30 cellular contexts compared by ENCODE assay signal in genomic region chr12:62288328-62288727, GRCh38. TPM values are rescaled to one million over a fixed set of nuclear protein-coding genes. Genes with fewer than 3 reads are reported as not detected.
DNase-seq lines count a peak whose midpoint lies in the region; ATAC-seq and TF ChIP-seq lines count a peak whose summit lies in the region.
"Had no signal": no experiment of that assay in that cellular context is flagged by ENCODE, and none has a peak within 500 bp of the region (broad histone marks: within the 10 kb centered on the region; RNA-seq: fewer than 3 reads in every experiment).

No MANE protein-coding gene starts in this region.

- WGBS in suprapubic skin: 88% methylated on average over 5 of the region's 5 CpGs

- no peaks in the 10 kb centered on the region for H3K4me1 ChIP-seq in suprapubic skin
- H3K4me1 ChIP-seq: Caco-2, uterus had no signal

- TF ChIP-seq CTCF in suprapubic skin (IDR thresholded peaks at IDR 0.05): no peak

- peaks cover 22% of the 10 kb centered on the region for H3K9me3 Mint-ChIP-seq in activated naive CD4-positive, alpha-beta T cell treated with anti-CD3 and anti-CD28 coated beads for 36 hours
- peaks cover 37% of the 10 kb centered on the region for H3K9me3 Mint-ChIP-seq in activated naive CD8-positive, alpha-beta T cell treated with anti-CD3 and anti-CD28 coated beads, Interleukin-2, amount 50 U/mL, for 24 hours

- in situ Hi-C loops in KBM-7 (cut with MboI; ENCODE audit: low pct_unique_long_range_greater_than_20kb, low sequenced_read_pairs): no loop called here

- H3K36me3 Mint-ChIP-seq in activated naive CD4-positive, alpha-beta T cell treated with anti-CD3 and anti-CD28 coated beads for 36 hours (ENCODE audit: low read depth): peaks cover 56% of the 10 kb centered on the region
- H3K36me3 Mint-ChIP-seq in activated naive CD8-positive, alpha-beta T cell treated with anti-CD3 and anti-CD28 coated beads, Interleukin-2, amount 50 U/mL, for 24 hours (ENCODE audit: low read depth): peaks cover 64% of the 10 kb centered on the region

- no peak for TF ChIP-seq EP300 in suprapubic skin (IDR thresholded peaks at IDR 0.05)

- intact Hi-C loops in activated naive CD4-positive, alpha-beta T cell treated with anti-CD3 and anti-CD28 coated beads for 36 hours (cut with micrococcal nuclease): no loop called here

- peaks cover 84% of the 10 kb centered on the region for H3K4me1 Mint-ChIP-seq in activated naive CD4-positive, alpha-beta T cell treated with anti-CD3 and anti-CD28 coated beads for 36 hours (ENCODE audit: low read depth)
- H3K4me1 Mint-ChIP-seq in activated naive CD8-positive, alpha-beta T cell treated with anti-CD3 and anti-CD28 coated beads, Interleukin-2, amount 50 U/mL, for 24 hours: peaks cover 91% of the 10 kb centered on the region

- no peak overlapping the region for H3K27ac ChIP-seq in suprapubic skin
- H3K27ac ChIP-seq: HL-60, KMS-11, pancreas, uterus had no signal

- no peak overlapping the region for H3K4me3 Mint-ChIP-seq in activated naive CD4-positive, alpha-beta T cell treated with anti-CD3 and anti-CD28 coated beads for 36 hours
- H3K4me3 Mint-ChIP-seq in activated naive CD8-positive, alpha-beta T cell treated with anti-CD3 and anti-CD28 coated beads, Interleukin-2, amount 50 U/mL, for 24 hours: no peak overlapping the region
- H3K4me3 Mint-ChIP-seq: B cell; stimulated activated naive B cell treated with anti-CD40 and anti-IgM and Interleukin-4, amounts not matched to agents 10 μg/mL and 1 μg/mL and 100 μg/mL, for 72 hours had no signal

- TF ChIP-seq POLR2A in suprapubic skin (IDR thresholded peaks at IDR 0.05): no peak

- H3K36me3 ChIP-seq in suprapubic skin: no peaks in the 10 kb centered on the region
- H3K36me3 ChIP-seq: ascending aorta, pancreas, thoracic aorta, uterus had no signal

- CTCF ChIA-PET in activated naive CD4-positive, alpha-beta T cell treated with anti-CD3 and anti-CD28 coated beads for 36 hours (lab: Charles Lee): no interaction called here

- H3K4me3 ChIP-seq in suprapubic skin: no peak overlapping the region
- H3K4me3 ChIP-seq: ascending aorta, lung, MG63, pancreas, thoracic aorta, uterus had no signal

- peak overlapping the region; percentile 27 for H3K27ac Mint-ChIP-seq in activated naive CD4-positive, alpha-beta T cell treated with anti-CD3 and anti-CD28 coated beads for 36 hours
- peak overlapping the region; percentile 10 for H3K27ac Mint-ChIP-seq in activated naive CD8-positive, alpha-beta T cell treated with anti-CD3 and anti-CD28 coated beads, Interleukin-2, amount 50 U/mL, for 24 hours
- H3K27ac Mint-ChIP-seq: B cell had no signal

- H3K27me3 Mint-ChIP-seq in activated naive CD4-positive, alpha-beta T cell treated with anti-CD3 and anti-CD28 coated beads for 36 hours (ENCODE audit: low read depth): no peaks in the 10 kb centered on the region
- H3K27me3 Mint-ChIP-seq in activated naive CD8-positive, alpha-beta T cell treated with anti-CD3 and anti-CD28 coated beads, Interleukin-2, amount 50 U/mL, for 24 hours: no peaks in the 10 kb centered on the region
- H3K27me3 Mint-ChIP-seq: activated naive CD8-positive, alpha-beta T cell treated with anti-CD3 and anti-CD28 coated beads, Interleukin-2, amount 10 ng/mL, durations not matched to agents 7 days and 5 days; B cell; stimulated activated naive B cell treated with anti-CD40 and anti-IgM and Interleukin-4, amounts not matched to agents 10 μg/mL and 1 μg/mL and 100 μg/mL, for 72 hours had no signal

- no peaks in the 10 kb centered on the region for H3K9me3 ChIP-seq in suprapubic skin
- H3K9me3 ChIP-seq: pancreas had no signal

- no peak for DNase-seq in activated naive CD4-positive, alpha-beta T cell treated with anti-CD3 and anti-CD28 coated beads for 36 hours
- no peak for DNase-seq in activated naive CD4-positive, alpha-beta T cell treated with Interleukin-2 at 50 U/mL for 16 hours
- DNase-seq in OCI-M1 (lab: John Stamatoyannopoulos, UW) (peak; percentile 70), KBM-7 (no peak), HCEC 1CT (no peak), suprapubic skin (ENCODE audit: low spot score in 2 of 2) (no peak)
- no peak for DNase-seq in activated naive CD8-positive, alpha-beta T cell treated with anti-CD3 and anti-CD28 coated beads, Interleukin-2, amount 50 U/mL, for 24 hours
- DNase-seq: ACHN; activated CD4-positive, CD25-positive, alpha-beta regulatory T cell treated with anti-CD3 and anti-CD28 coated beads, Interleukin-2, amount 50 U/mL, for 72 hours; activated naive CD8-positive, alpha-beta T cell treated with anti-CD3 and anti-CD28 coated beads, Interleukin-2, amount 10 ng/mL, durations not matched to agents 7 days and 5 days; Caco-2; DMS53; effector CD4-positive, alpha-beta T cell; hippocampal formation; left cardiac atrium; MG63; NCI-H1436; NCI-H2081; NCI-H2227 treated with DMSO at 0.1 percent for 48 hours; NCI-H526; pancreas; stimulated activated naive B cell treated with anti-CD40 and anti-IgM and Interleukin-4, amounts not matched to agents 10 μg/mL and 1 μg/mL and 100 μg/mL, for 72 hours; T-helper 1 cell; uterus had no signal

- no peaks in the 10 kb centered on the region for H3K27me3 ChIP-seq in suprapubic skin
- H3K27me3 ChIP-seq: ascending aorta, MG63, pancreas, uterus had no signal

- ATAC-seq in activated naive CD8-positive, alpha-beta T cell treated with anti-CD3 and anti-CD28 coated beads, Interleukin-2, amount 50 U/mL, for 24 hours: no peak
- ATAC-seq: left cardiac atrium; pancreas; stimulated activated naive B cell treated with anti-CD40 and anti-IgM and Interleukin-4, amounts not matched to agents 10 μg/mL and 1 μg/mL and 100 μg/mL, for 72 hours had no signal

RNA-seq across cellular contexts. Expression of gene USP15, which starts 28.1 kb away (rescaled TPM):
- total RNA-seq in activated naive CD4-positive, alpha-beta T cell treated with anti-CD3 and anti-CD28 coated beads for 36 hours: 10 to 100 TPM; 84.5 to 95.5 TPM
- 100 to 1,000 TPM in 1 of 4 donors, 10 to 100 TPM in 3; 59.1 to 141 (median 80.6) TPM for total RNA-seq in suprapubic skin
